8 cellular contexts compared by ENCODE assay signal in genomic region chr1:37478451-37478871, GRCh38. TPM values are rescaled to one million over a fixed set of nuclear protein-coding genes. Genes with fewer than 3 reads are reported as not detected.
DNase-seq lines count a peak whose midpoint lies in the region; ATAC-seq and TF ChIP-seq lines count a peak whose summit lies in the region.

No MANE protein-coding gene starts in this region.

- H3K4me1 ChIP-seq in BLaER1 (peaks cover 68% of the 10 kb centered on the region), lung (ENCODE audit: control insufficient read depth in 2 of 2, insufficient read depth in 2 of 2, low read length in 2 of 2) (peaks cover 7 to 30% of the 10 kb centered on the region in 2 donors), transverse colon (peaks cover 28 to 69% (median 62%) of the 10 kb centered on the region in 4 donors)

- intact Hi-C loops in transverse colon (cut with DNase I; ENCODE audit: low total_unique reads) = no loop called here

- no peak for TF ChIP-seq EP300 in transverse colon (IDR thresholded peaks at IDR 0.05; ENCODE audit: low read depth)

- H3K27ac ChIP-seq in BLaER1 = peak overlapping the region; percentile 87
- peak overlapping the region in 1 of 2 donors; percentile 95 for H3K27ac ChIP-seq in lung (ENCODE audit: low read depth in 1 of 2, low read length in 1 of 2)
- peak overlapping the region; percentile 94 to 98 (median 98) for H3K27ac ChIP-seq in transverse colon

- WGBS in lung, 2 donors = 72 to 80% methylated on average over 8 of the region's 8 CpGs
- 60 to 74% methylated on average over 4 to 8 of the region's 8 CpGs for WGBS in transverse colon (ENCODE audit: low coverage in 1 of 2), 2 donors

- peaks cover 82% of the 10 kb centered on the region for H4K20me1 ChIP-seq in BLaER1

- no peaks in the 10 kb centered on the region for H3K9me3 ChIP-seq in BLaER1
- H3K9me3 ChIP-seq in lung (ENCODE audit: control insufficient read depth in 2 of 2, insufficient read depth in 1 of 2, low read length in 1 of 2) = no peaks in the 10 kb centered on the region
- H3K9me3 ChIP-seq in transverse colon = no peaks in the 10 kb centered on the region

- peak overlapping the region; percentile 99 for H3K4me2 ChIP-seq in BLaER1

- peak overlapping the region; percentile 86 for H3K4me3 ChIP-seq in BLaER1
- peak overlapping the region; percentile 26 for H3K4me3 ChIP-seq in lung
- peak overlapping the region in 3 of 4 donors; percentile 1 to 89 (median 80) for H3K4me3 ChIP-seq in transverse colon

- H3K36me3 ChIP-seq in BLaER1 (peaks cover 51% of the 10 kb centered on the region), lung (ENCODE audit: control insufficient read depth in 2 of 2, insufficient read depth in 2 of 2, low read length in 2 of 2) (peaks cover 6 to 51% of the 10 kb centered on the region in 2 donors), transverse colon (peaks cover 0 to 31% (median 14%) of the 10 kb centered on the region in 4 donors)

- ATAC-seq in lung (ENCODE audit: insufficient read depth, low FRiP score) = no peak
- no peak for ATAC-seq in HG02610 (IDR thresholded peaks at IDR 0.05; ENCODE audit: unreplicated experiment)

- in situ Hi-C loops in transverse colon (cut with MboI; ENCODE audit: low pct_ligation_motif_present in 1 of 4, low pct_unique_long_range_greater_than_20kb in 1 of 4, low sequenced_read_pairs in 3 of 4) = no loop called here

- H3K9ac ChIP-seq in BLaER1 = peak overlapping the region; percentile 72

- no peak for TF ChIP-seq CTCF in lung (IDR thresholded peaks at IDR 0.05; ENCODE audit: control extremely low read depth, extremely low read depth)
- no peak for TF ChIP-seq CTCF in transverse colon (IDR thresholded peaks at IDR 0.05)

- DNase-seq in M059J (ENCODE audit: low read depth) (peak; percentile 77), lung (ENCODE audit: low spot score) (no peak), transverse colon (peak; percentile 24), amygdala (lab: John Stamatoyannopoulos, UW) (no peak), middle frontal gyrus (ENCODE audit: extremely low spot score, low spot score) (no peak)
- peak; percentile 85 for DNase-seq in activated effector memory CD4-positive, alpha-beta T cell treated with anti-CD3 and anti-CD28 coated beads, Interleukin-2, amount 50 U/mL, for 16 hours

- 0 out of 2 replicates have a peak, but pooled peaks cover 3% of the 10 kb centered on the region for H3K27me3 ChIP-seq in BLaER1
- H3K27me3 ChIP-seq in lung (ENCODE audit: control insufficient read depth, insufficient read depth) = no peaks in the 10 kb centered on the region
- H3K27me3 ChIP-seq in transverse colon = no peaks in the 10 kb centered on the region

- TF ChIP-seq POLR2A in transverse colon (IDR thresholded peaks at IDR 0.05) = peak; percentile 5

RNA-seq across cellular contexts. Expression of gene ZC3H12A, which starts 4.1 kb away (rescaled TPM):
- 4.5 and 8.6 TPM in 2 replicates for total RNA-seq in M059J (2014; rRNA removed; shearing (Covaris generic))
- 10 to 100 TPM; 27.1 to 40.2 TPM for total RNA-seq in lung
- 100 to 1,000 TPM in 1 of 2 donors, 10 to 100 TPM in 1; 19.1 to 125 TPM for polyA plus RNA-seq in lung
- 10 to 100 TPM in 3 of 4 donors, 1 to 10 TPM in 1; 5.8 to 41.9 (median 28.8) TPM for total RNA-seq in transverse colon

RNA-seq across cellular contexts. Expression of gene MEAF6, which starts 36.1 kb away (rescaled TPM):
- 112 and 148 TPM in 2 replicates for total RNA-seq in M059J (2014; rRNA removed; shearing (Covaris generic))
- total RNA-seq in lung = 10 to 100 TPM; 54.0 to 63.7 TPM
- 10 to 100 TPM; 36.9 to 68.2 TPM for polyA plus RNA-seq in lung
- 10 to 100 TPM in 3 of 4 donors, 1 to 10 TPM in 1; 8.2 to 51.9 (median 32.9) TPM for total RNA-seq in transverse colon

Comparison
In these comparisons a context has a peak if more than half of its experiments do, and no peak if none do; other contexts are left out.
1. H3K4me3 ChIP-seq: peak in every context shown above with its lines; median percentile 86 in BLaER1; 80 in transverse colon; 26 in lung.
2. DNase-seq: peak in M059J (single experiment), activated effector memory CD4-positive, alpha-beta T cell treated with anti-CD3 and anti-CD28 coated beads, Interleukin-2, amount 50 U/mL, for 16 hours (single experiment) and transverse colon (single experiment); none in lung (single experiment), amygdala (0 of 56) and middle frontal gyrus (single experiment).